ENCODE assay signal across 12 cellular contexts in the genomic region with DNA sequence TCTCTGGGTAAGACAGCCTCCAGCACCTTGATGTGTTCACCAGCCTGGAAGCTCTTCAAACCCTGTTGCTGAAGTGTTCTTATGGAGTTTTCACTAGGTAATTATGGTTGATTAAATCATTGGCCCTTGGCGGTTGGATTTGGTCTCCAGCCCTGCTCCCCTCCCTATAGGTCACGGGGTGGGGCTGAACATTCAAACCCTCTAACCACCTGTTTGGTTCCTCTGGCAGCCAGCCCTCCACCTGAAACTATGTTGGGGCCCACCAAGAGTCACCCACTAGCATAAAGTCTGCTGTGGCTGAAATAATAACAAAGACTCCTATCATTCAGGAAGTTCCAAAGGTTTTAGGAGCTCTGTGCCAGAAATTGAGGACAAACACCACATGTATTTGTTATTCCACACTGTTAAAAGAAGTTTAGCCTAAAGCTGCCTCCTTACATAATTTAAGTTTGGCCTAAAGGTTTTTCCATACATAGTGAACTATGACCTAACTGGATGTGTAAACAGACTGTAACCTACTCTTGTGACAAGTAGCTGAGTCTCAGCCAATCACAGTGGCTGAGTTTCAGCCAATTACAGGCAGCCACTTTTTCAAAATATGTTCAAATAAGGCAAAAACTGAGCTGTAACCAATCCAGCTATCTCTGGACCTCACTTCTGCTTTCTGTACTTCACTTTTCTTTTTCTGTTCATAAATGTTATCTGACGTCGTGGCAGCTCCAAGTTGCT. TPM values are rescaled to one million over a fixed set of nuclear protein-coding genes. Genes with fewer than 3 reads are reported as not detected.
DNase-seq lines count a peak whose midpoint lies in the region; ATAC-seq and TF ChIP-seq lines count a peak whose summit lies in the region.
"Had no signal": no experiment of that assay in that cellular context is flagged by ENCODE, and none has a peak within 500 bp of the region (broad histone marks: within the 10 kb centered on the region; RNA-seq: fewer than 3 reads in every experiment).

No MANE protein-coding gene starts in this region.

- no peaks in the 10 kb centered on the region for H3K9me3 ChIP-seq in CD8-positive, alpha-beta T cell (ENCODE audit: low read length)

- H3K27ac Mint-ChIP-seq in CD8-positive, alpha-beta T cell, result no peak overlapping the region
- H3K27ac Mint-ChIP-seq in activated naive CD4-positive, alpha-beta T cell treated with anti-CD3 and anti-CD28 coated beads, Interleukin-2, amount 50 U/mL, for 72 hours, result no peak overlapping the region
- H3K27ac Mint-ChIP-seq: T-helper 17 cell had no signal

- H3K27ac ChIP-seq in CD8-positive, alpha-beta T cell (ENCODE audit: low read depth, low read length), result no peak overlapping the region

- no peak overlapping the region for H3K4me3 Mint-ChIP-seq in CD8-positive, alpha-beta T cell
- H3K4me3 Mint-ChIP-seq: T-helper 17 cell had no signal

- CTCF ChIA-PET in CD8-positive, alpha-beta T cell (lab: Charles Lee), result interaction anchor here (1.1 kb wide), 1 partner anchor 23 kb away, joined by 3 read pairs; no protein-coding TSS in a partner anchor

- no peaks in the 10 kb centered on the region for H3K36me3 ChIP-seq in CD8-positive, alpha-beta T cell (ENCODE audit: insufficient read depth, low read length)

- intact Hi-C loops in CD8-positive, alpha-beta T cell (cut with DNase I, micrococcal nuclease), result no loop called here

- no peak overlapping the region for H3K4me3 ChIP-seq in choroid plexus epithelial cell (ENCODE audit: low read depth, low read length)
- no peak overlapping the region for H3K4me3 ChIP-seq in CD8-positive, alpha-beta T cell (ENCODE audit: low read depth, low read length)

- no peaks in the 10 kb centered on the region for H3K4me1 Mint-ChIP-seq in CD8-positive, alpha-beta T cell (ENCODE audit: low read depth)
- H3K4me1 Mint-ChIP-seq: T-helper 17 cell had no signal

- POLR2A ChIA-PET in CD8-positive, alpha-beta T cell (lab: Charles Lee), result no interaction called here

- no peaks in the 10 kb centered on the region for H3K9me3 Mint-ChIP-seq in CD8-positive, alpha-beta T cell
- no peaks in the 10 kb centered on the region for H3K9me3 Mint-ChIP-seq in activated naive CD4-positive, alpha-beta T cell treated with anti-CD3 and anti-CD28 coated beads, Interleukin-2, amount 50 U/mL, for 72 hours

- H3K27me3 ChIP-seq in CD8-positive, alpha-beta T cell (ENCODE audit: insufficient read depth, low read length), result peaks cover 3% of the 10 kb centered on the region

- peaks cover 6% of the 10 kb centered on the region for H3K27me3 Mint-ChIP-seq in CD8-positive, alpha-beta T cell (ENCODE audit: low read depth)

- TF ChIP-seq CTCF in choroid plexus epithelial cell (conservative IDR thresholded peaks at IDR 0.05; ENCODE audit: low read depth, low read length), result no peak
- TF ChIP-seq CTCF in CD8-positive, alpha-beta T cell (IDR thresholded peaks at IDR 0.05), result no peak

- no peaks in the 10 kb centered on the region for H3K4me1 ChIP-seq in CD8-positive, alpha-beta T cell (ENCODE audit: insufficient read depth, low read length)

- DNase-seq in choroid plexus epithelial cell (ENCODE audit: low read depth) (peak; percentile 35), pons (ENCODE audit: low spot score) (peak; percentile 38), NCI-H2196 treated with DMSO at 0.1 percent for 48 hours (lab: John Stamatoyannopoulos, UW; ENCODE audit: unreplicated experiment) (no peak)
- no peak for DNase-seq in CD8-positive, alpha-beta T cell
- no peak for DNase-seq in activated naive CD4-positive, alpha-beta T cell treated with anti-CD3 and anti-CD28 coated beads, Interleukin-2, amount 50 U/mL, for 72 hours (ENCODE audit: low spot score in 2 of 2)
- no peak for DNase-seq in activated CD4-positive, alpha-beta T cell treated with anti-CD3 and anti-CD28 coated beads, Interleukin-2, amount 50 U/mL, for 4 hours
- DNase-seq: DND-41, NCI-H1092 treated with DMSO at 0.1 percent for 48 hours, T-helper 17 cell had no signal

- peak; percentile 44 for ATAC-seq in GM18873 (IDR thresholded peaks at IDR 0.05; ENCODE audit: low FRiP score, unreplicated experiment)
- ATAC-seq in HG03175 (IDR thresholded peaks at IDR 0.05; ENCODE audit: unreplicated experiment), result peak; percentile 63
- ATAC-seq in CD8-positive, alpha-beta T cell, result no peak
- no peak for ATAC-seq in activated naive CD4-positive, alpha-beta T cell treated with anti-CD3 and anti-CD28 coated beads, Interleukin-2, amount 50 U/mL, for 72 hours
- ATAC-seq: T-helper 17 cell had no signal

- no peaks in the 10 kb centered on the region for H3K36me3 Mint-ChIP-seq in CD8-positive, alpha-beta T cell
- no peaks in the 10 kb centered on the region for H3K36me3 Mint-ChIP-seq in activated naive CD4-positive, alpha-beta T cell treated with anti-CD3 and anti-CD28 coated beads, Interleukin-2, amount 50 U/mL, for 72 hours

RNA-seq across cellular contexts. Expression of gene TMEM252, which starts 34.8 kb away (rescaled TPM):
- total RNA-seq in CD8-positive, alpha-beta T cell, result not detected
- total RNA-seq in activated naive CD4-positive, alpha-beta T cell treated with anti-CD3 and anti-CD28 coated beads, Interleukin-2, amount 50 U/mL, for 72 hours, result not detected
- total RNA-seq: H1, T-helper 17 cell had no signal

Comparison
In these comparisons a context has a peak if more than half of its experiments do, and no peak if none do; other contexts are left out.
1. ATAC-seq: peak in GM18873 (single experiment) and HG03175 (single experiment); none in CD8-positive, alpha-beta T cell (single experiment) and activated naive CD4-positive, alpha-beta T cell treated with anti-CD3 and anti-CD28 coated beads, Interleukin-2, amount 50 U/mL, for 72 hours (0 of 2).
2. DNase-seq: peak in choroid plexus epithelial cell (single experiment) and pons (single experiment); none in NCI-H2196 treated with DMSO at 0.1 percent for 48 hours (single experiment), CD8-positive, alpha-beta T cell (0 of 7), activated naive CD4-positive, alpha-beta T cell treated with anti-CD3 and anti-CD28 coated beads, Interleukin-2, amount 50 U/mL, for 72 hours (0 of 2) and activated CD4-positive, alpha-beta T cell treated with anti-CD3 and anti-CD28 coated beads, Interleukin-2, amount 50 U/mL, for 4 hours (0 of 2).